ENCODE assay signal across 8 cellular contexts in genomic region chr10:113385021-113385975, GRCh38.
DNase-seq lines count a peak whose midpoint lies in the region; TF ChIP-seq lines count a peak whose summit lies in the region.

No MANE protein-coding gene starts in this region.

- POLR2A ChIA-PET in GM10248 (lab: Yijun Ruan, JAX): no interaction called here

- H3K27ac ChIP-seq in skeletal muscle tissue (ENCODE audit: low read depth, low read length): peak overlapping the region; percentile 54

- H3K4me1 Mint-ChIP-seq in T-helper 2 cell treated with Interferon-gamma antibody and Interleukin-4, amounts not matched to agents 5 μg/mL and 100 μg/mL, for 36 hours (ENCODE audit: low read depth): peaks cover 9% of the 10 kb centered on the region

- peak overlapping the region in 2 of 3 donors; percentile 9 to 44 for H3K9ac ChIP-seq in skeletal muscle tissue (ENCODE audit: low read depth in 1 of 3, low read length in 3 of 3)

- peak; percentile 53 for DNase-seq in GM10248 (ENCODE audit: extremely low spot score)
- DNase-seq in HFF-Myc (ENCODE audit: extremely low read depth, low read depth): peak; percentile 67
- peak; percentile 32 for DNase-seq in NCI-H1105 (lab: John Stamatoyannopoulos, UW)
- DNase-seq in T-helper 2 cell treated with Interferon-gamma antibody and Interleukin-4, amounts not matched to agents 5 μg/mL and 100 μg/mL, for 36 hours (ENCODE audit: low spot score): peak; percentile 17
- DNase-seq in astrocyte of the spinal cord (ENCODE audit: low read depth, low spot score): peak; percentile 83
- DNase-seq in hypothalamus (lab: John Stamatoyannopoulos, UW): peak in 50 of 51 donors; percentile 7 to 92 (median 72)
- no peak for DNase-seq in NCI-H187 treated with DMSO at 0.1 percent for 48 hours (lab: John Stamatoyannopoulos, UW)

- peaks cover 6 to 12% (median 7%) of the 10 kb centered on the region in 3 donors for H3K4me1 ChIP-seq in skeletal muscle tissue (ENCODE audit: control insufficient read depth in 3 of 3, insufficient read depth in 3 of 3, low read length in 3 of 3)

- H3K36me3 Mint-ChIP-seq in T-helper 2 cell treated with Interferon-gamma antibody and Interleukin-4, amounts not matched to agents 5 μg/mL and 100 μg/mL, for 36 hours (ENCODE audit: low read depth): no peaks in the 10 kb centered on the region

- H3K27ac Mint-ChIP-seq in T-helper 2 cell treated with Interferon-gamma antibody and Interleukin-4, amounts not matched to agents 5 μg/mL and 100 μg/mL, for 36 hours: no peak overlapping the region

- TF ChIP-seq CTCF in GM10248 (IDR thresholded peaks at IDR 0.05; ENCODE audit: control extremely low read depth, extremely low read depth, low read depth, missing control alignments) (peak; percentile 67), HFF-Myc (IDR thresholded peaks at IDR 0.05; ENCODE audit: low read depth, low read length, missing control alignments) (peak; percentile 85), astrocyte of the spinal cord (IDR thresholded peaks at IDR 0.05; ENCODE audit: low read depth, low read length) (peak; percentile 91)

- no peak overlapping the region for H3K4me3 Mint-ChIP-seq in T-helper 2 cell treated with Interferon-gamma antibody and Interleukin-4, amounts not matched to agents 5 μg/mL and 100 μg/mL, for 36 hours

- H3K36me3 ChIP-seq in skeletal muscle tissue (ENCODE audit: control insufficient read depth in 3 of 3, insufficient read depth in 3 of 3, low read length in 3 of 3): no peaks in the 10 kb centered on the region

- H3K27me3 ChIP-seq in skeletal muscle tissue (ENCODE audit: control insufficient read depth in 3 of 3, insufficient read depth in 3 of 3, low read length in 3 of 3): peaks cover 0 to under 1% (median 0%) of the 10 kb centered on the region in 3 donors

- no peak overlapping the region for H3K4me3 ChIP-seq in HFF-Myc (replicated peaks; ENCODE audit: low read depth, low read length)
- no peak overlapping the region for H3K4me3 ChIP-seq in astrocyte of the spinal cord (ENCODE audit: low read depth, low read length)
- H3K4me3 ChIP-seq in skeletal muscle tissue (ENCODE audit: low read length in 3 of 3): no peak overlapping the region

- CTCF ChIA-PET in GM10248 (lab: Yijun Ruan, JAX): interaction anchor here (0.6 to 2.7 kb wide), 18 partner anchors 9 to 913 kb away, joined by 3 to 15 read pairs (median 3); no protein-coding TSS in a partner anchor

- peaks cover 44% of the 10 kb centered on the region for H3K27me3 Mint-ChIP-seq in T-helper 2 cell treated with Interferon-gamma antibody and Interleukin-4, amounts not matched to agents 5 μg/mL and 100 μg/mL, for 36 hours (ENCODE audit: low read depth)

- no peaks in the 10 kb centered on the region for H3K9me3 ChIP-seq in skeletal muscle tissue (ENCODE audit: control insufficient read depth in 3 of 3, low read length in 3 of 3)

- H3K9me3 Mint-ChIP-seq in T-helper 2 cell treated with Interferon-gamma antibody and Interleukin-4, amounts not matched to agents 5 μg/mL and 100 μg/mL, for 36 hours: no peaks in the 10 kb centered on the region

- in situ Hi-C loops in astrocyte of the spinal cord (cut with HindIII; ENCODE audit: low sequenced_read_pairs): no loop called here
